8 cellular contexts compared by ENCODE assay signal in genomic region chr16:48353565-48354163, GRCh38. TPM values are rescaled to one million over a fixed set of nuclear protein-coding genes. Genes with fewer than 3 reads are reported as not detected.
DNase-seq lines count a peak whose midpoint lies in the region; ATAC-seq and TF ChIP-seq lines count a peak whose summit lies in the region.

No MANE protein-coding gene starts in this region.

- TF ChIP-seq CTCF in ascending aorta (IDR thresholded peaks at IDR 0.05) (peak; percentile 71 to 86 (median 82)), hepatocyte (IDR thresholded peaks at IDR 0.05; ENCODE audit: poor library complexity) (peak; percentile 83)

- 24% methylated on average over 6 of the region's 7 CpGs for WGBS in hepatocyte (ENCODE audit: low lambda C conversion rate, missing lambda C conversion rate)

- DNase-seq in GF-D8 (lab: John Stamatoyannopoulos, UW): peak; percentile 12
- DNase-seq in HCEC 1CT: peak; percentile 70
- peak; percentile 10 for DNase-seq in NCI-H1092 (lab: John Stamatoyannopoulos, UW)
- peak; percentile 30 to 53 (median 52) for DNase-seq in T-helper 17 cell
- DNase-seq in ascending aorta (ENCODE audit: low spot score in 2 of 2): peak in 1 of 2 donors; percentile 75
- peak; percentile 80 for DNase-seq in hepatocyte (ENCODE audit: low spot score)
- peak; percentile 36 to 48 (median 42) for DNase-seq in stimulated activated CD4-positive, alpha-beta T cell treated with anti-CD3 and anti-CD28 coated beads, Interleukin-12 subunit alpha, Interleukin-12 subunit beta, amount 100 ng/mL, for 48 hours (ENCODE audit: low read depth in 2 of 3, low spot score in 1 of 3)

- peaks cover 18% of the 10 kb centered on the region for H4K20me1 ChIP-seq in hepatocyte (ENCODE audit: insufficient read depth, poor library complexity, severe bottlenecking)

- H3K9me3 ChIP-seq in T-helper 17 cell (ENCODE audit: control insufficient read depth, low read length, poor library complexity, severe bottlenecking) (no peaks in the 10 kb centered on the region), ascending aorta (no peaks in the 10 kb centered on the region), hepatocyte (ENCODE audit: low read depth) (no peaks in the 10 kb centered on the region)

- ATAC-seq in T-helper 17 cell (peak; percentile 97), GM19328 (IDR thresholded peaks at IDR 0.05; ENCODE audit: unreplicated experiment) (no peak)

- H3K27me3 ChIP-seq in ascending aorta: no peaks in the 10 kb centered on the region
- H3K27me3 ChIP-seq in hepatocyte: no peaks in the 10 kb centered on the region

- no peak overlapping the region for H3K4me3 Mint-ChIP-seq in T-helper 17 cell

- H3K9me2 ChIP-seq in hepatocyte (replicated peaks; ENCODE audit: insufficient read depth): no peaks in the 10 kb centered on the region

- H3K27me3 Mint-ChIP-seq in T-helper 17 cell: no peaks in the 10 kb centered on the region

- H3K4me1 Mint-ChIP-seq in T-helper 17 cell: peaks cover 6% of the 10 kb centered on the region

- no peaks in the 10 kb centered on the region for H3K36me3 Mint-ChIP-seq in T-helper 17 cell (ENCODE audit: low read depth)

- H3K79me2 ChIP-seq in hepatocyte: peaks cover 47% of the 10 kb centered on the region

- peaks cover 26 to 43% of the 10 kb centered on the region in 2 donors for H3K36me3 ChIP-seq in ascending aorta
- H3K36me3 ChIP-seq in hepatocyte (replicated peaks; ENCODE audit: insufficient read depth, low read depth): no peaks in the 10 kb centered on the region

- H3K4me3 ChIP-seq in ascending aorta (no peak overlapping the region), hepatocyte (no peak overlapping the region)

- intact Hi-C loops in ascending aorta (cut with DNase I): loop anchor here (2.0 to 5.0 kb wide), 2 partner anchors 189 to 269 kb away; no protein-coding TSS in a partner anchor

- H3K27ac Mint-ChIP-seq in T-helper 17 cell: peak overlapping the region; percentile 51

- no peak overlapping the region for H2AFZ ChIP-seq in hepatocyte

- no peak overlapping the region for H3K4me2 ChIP-seq in hepatocyte

- H3K4me1 ChIP-seq in ascending aorta: peaks cover 0 to 3% of the 10 kb centered on the region in 2 donors
- H3K4me1 ChIP-seq in hepatocyte (ENCODE audit: insufficient read depth): no peaks in the 10 kb centered on the region

- H3K27ac ChIP-seq in ascending aorta (no peak overlapping the region), hepatocyte (no peak overlapping the region)

RNA-seq across cellular contexts. Expression of gene SIAH1, which starts 31.5 kb away (rescaled TPM):
- total RNA-seq in T-helper 17 cell (10 to 100 TPM; 36.4 to 41.2 TPM), ascending aorta (11.3 TPM), hepatocyte (40.3 and 45.5 TPM in 2 replicates)
- polyA plus RNA-seq in hepatocyte: 38.8 and 39.2 TPM in 2 replicates
